In the genomic region with DNA sequence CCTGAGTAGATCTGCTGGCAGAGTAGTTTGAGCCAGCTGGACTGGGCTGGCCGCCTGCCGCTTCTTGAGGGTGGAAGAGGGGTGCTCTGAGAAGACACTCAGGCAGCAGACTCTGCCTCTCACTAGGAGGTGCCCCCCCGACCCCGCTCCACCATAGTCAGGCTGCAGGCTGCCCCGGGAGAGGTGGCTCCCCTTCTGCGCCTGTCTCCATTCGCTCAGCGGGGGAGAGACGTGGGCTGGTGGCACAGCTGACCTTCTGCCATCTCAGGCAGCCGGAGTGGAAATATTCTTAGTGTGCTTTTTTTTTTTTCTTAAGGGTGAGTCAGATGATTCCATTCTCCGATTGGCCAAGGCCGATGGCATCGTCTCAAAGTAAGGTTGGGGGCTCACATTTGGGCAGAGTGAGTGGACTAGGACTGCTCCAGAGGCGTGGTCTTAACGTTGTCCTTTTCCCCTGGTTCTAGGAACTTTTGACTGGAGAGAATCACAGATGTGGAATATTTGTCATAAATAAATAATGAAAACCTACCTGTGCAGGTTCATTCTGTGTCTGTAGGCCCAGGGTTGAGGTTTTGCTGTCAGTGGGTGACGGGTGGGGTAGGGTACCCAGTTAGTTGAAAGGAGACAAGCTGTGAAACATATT, we compare ENCODE assay signal across 9 cellular contexts. TPM values are rescaled to one million over a fixed set of nuclear protein-coding genes. Genes with fewer than 3 reads are reported as not detected.
DNase-seq lines count a peak whose midpoint lies in the region; ATAC-seq, FAIRE-seq and TF ChIP-seq lines count a peak whose summit lies in the region.
"Had no signal": no experiment of that assay in that cellular context is flagged by ENCODE, and none has a peak within 500 bp of the region (broad histone marks: within the 10 kb centered on the region; RNA-seq: fewer than 3 reads in every experiment).

No MANE protein-coding gene starts in this region.

- no peaks in the 10 kb centered on the region for H3K9me3 Mint-ChIP-seq in activated naive CD8-positive, alpha-beta T cell (ENCODE audit: low read depth)

- DNase-seq in activated naive CD4-positive, alpha-beta T cell treated with Interleukin-2 at 50 U/mL for 16 hours: peak; percentile 43
- DNase-seq in activated naive CD4-positive, alpha-beta T cell treated with anti-CD3 and anti-CD28 coated beads, Interleukin-2, amount 50 U/mL, for 16 hours: no peak
- DNase-seq in kidney: no peak
- DNase-seq in tibial artery: no peak
- no peak for DNase-seq in HCEC 1CT
- DNase-seq in NCI-H1694 (lab: John Stamatoyannopoulos, UW): no peak
- DNase-seq: EL had no signal

- no peak for ATAC-seq in HG02588 (IDR thresholded peaks at IDR 0.05; ENCODE audit: unreplicated experiment)

- H3K27me3 Mint-ChIP-seq in activated naive CD8-positive, alpha-beta T cell: no peaks in the 10 kb centered on the region

- H3K36me3 Mint-ChIP-seq in activated naive CD8-positive, alpha-beta T cell: peaks cover 7% of the 10 kb centered on the region

- H3K4me3 ChIP-seq in kidney (ENCODE audit: low read length in 2 of 2) (peak overlapping the region; percentile 80 to 86), tibial artery (peak overlapping the region; percentile 96 to 97)

- H3K9ac ChIP-seq in kidney (ENCODE audit: low read length in 2 of 2): peak overlapping the region; percentile 41 to 91

- TF ChIP-seq CTCF in kidney (IDR thresholded peaks at IDR 0.05; ENCODE audit: borderline replicate concordance, extremely low read depth, insufficient read depth) (no peak), tibial artery (IDR thresholded peaks at IDR 0.05) (no peak)

- H3K4me3 Mint-ChIP-seq in activated naive CD8-positive, alpha-beta T cell: peak overlapping the region; percentile 96

- intact Hi-C loops in kidney (cut with DNase I) (no loop called here), tibial artery (cut with DNase I; ENCODE audit: low total_unique reads) (loop anchor here (2.0 kb wide), 1 partner anchor 143 kb away; no protein-coding TSS in a partner anchor)

- H3K27me3 ChIP-seq in tibial artery: no peaks in the 10 kb centered on the region

- H3K36me3 ChIP-seq in kidney (ENCODE audit: control insufficient read depth in 1 of 2, insufficient read depth in 2 of 2, low read length in 2 of 2) (peaks cover 5 to 12% of the 10 kb centered on the region in 2 donors), tibial artery (peaks cover 0 to 52% (median 42%) of the 10 kb centered on the region in 3 donors)

- peaks cover 31% of the 10 kb centered on the region for H3K4me1 Mint-ChIP-seq in activated naive CD8-positive, alpha-beta T cell (ENCODE audit: low read depth)

- H3K4me1 ChIP-seq in kidney (ENCODE audit: control insufficient read depth in 1 of 2, insufficient read depth in 1 of 2, low read depth in 1 of 2, low read length in 2 of 2): peaks cover 13% of the 10 kb centered on the region in 2 donors
- H3K4me1 ChIP-seq in tibial artery: peaks cover 0 to 29% (median 24%) of the 10 kb centered on the region in 4 donors

- H3K27ac ChIP-seq in kidney (ENCODE audit: low read depth in 2 of 2, low read length in 2 of 2): no peak overlapping the region
- H3K27ac ChIP-seq in tibial artery: peak overlapping the region; percentile 97 to 98

- H3K9me3 ChIP-seq in kidney (ENCODE audit: control insufficient read depth in 1 of 2, low read length in 2 of 2) (no peaks in the 10 kb centered on the region), tibial artery (no peaks in the 10 kb centered on the region)

- FAIRE-seq in kidney (lab: Jason Lieb, UNC): no peak

- peak overlapping the region; percentile 93 for H3K27ac Mint-ChIP-seq in activated naive CD8-positive, alpha-beta T cell

RNA-seq across cellular contexts. Expression of a gene that starts 1.2 kb away (rescaled TPM):
- 1,221 TPM for total RNA-seq in kidney
- 2,336 TPM for polyA plus RNA-seq in kidney (ENCODE audit: insufficient read depth, low read depth, low replicate concordance)

RNA-seq across cellular contexts. Expression of a gene that starts 19.0 kb away (rescaled TPM):
- 4.5 TPM for total RNA-seq in kidney
- polyA plus RNA-seq in kidney (ENCODE audit: insufficient read depth, low read depth, low replicate concordance): 2.0 TPM

RNA-seq across cellular contexts. Expression of a gene that starts 21.0 kb away (rescaled TPM):
- total RNA-seq in kidney: 342 TPM
- 94.0 TPM for polyA plus RNA-seq in kidney (ENCODE audit: insufficient read depth, low read depth, low replicate concordance)

RNA-seq across cellular contexts. Expression of a gene that starts 39.2 kb away (rescaled TPM):
- total RNA-seq in kidney: 0.13 TPM
- polyA plus RNA-seq in kidney (ENCODE audit: insufficient read depth, low read depth, low replicate concordance): 1.5 TPM

Comparison
In these comparisons a context has a peak if more than half of its experiments do, and no peak if none do; other contexts are left out.
1. H3K27ac ChIP-seq: peak in tibial artery (2 of 2); none in kidney (0 of 2).